ENCODE assay signal across 1 cellular context in genomic region chr2:87465730-87466129, GRCh38.
TF ChIP-seq lines count a peak whose summit lies in the region.

No MANE protein-coding gene starts in this region.

TF ChIP-seq in HepG2, 621 proteins besides CTCF, POLR2A, EP300 and RAD21:
- 0 out of 2 replicates have a peak, but pooled peaks have one; percentile 37 for TF ChIP-seq BCL6 (CRISPR knock-in tag; IDR thresholded peaks at IDR 0.05)
- peak; percentile 81 for TF ChIP-seq NR2F6 (IDR thresholded peaks at IDR 0.05)
- TF ChIP-seq NR2F6 (CRISPR knock-in tag; IDR thresholded peaks at IDR 0.05) = peak; percentile 90
- 0 out of 2 replicates have a peak, but pooled peaks have one; percentile 44 for TF ChIP-seq RXRB (CRISPR knock-in tag; IDR thresholded peaks at IDR 0.05; ENCODE audit: borderline replicate concordance)
- peak; percentile 47 for TF ChIP-seq HNF4A (CRISPR knock-in tag; IDR thresholded peaks at IDR 0.05)
- TF ChIP-seq SAP130 (CRISPR knock-in tag; IDR thresholded peaks at IDR 0.05; ENCODE audit: low read depth) = peak; percentile 18; the same call in 1 of the 2 replicates
- peak in 1 of 2 experiments; percentile 44; a peak in 1 of 4 replicates for TF ChIP-seq NR2F1 (CRISPR knock-in tag; IDR thresholded peaks at IDR 0.05)
- TF ChIP-seq RXRA (CRISPR knock-in tag; IDR thresholded peaks at IDR 0.05) = peak; percentile 77; the same call in 1 of the 2 replicates
- peak; percentile 80 for TF ChIP-seq CEBPG (CRISPR knock-in tag; IDR thresholded peaks at IDR 0.05)
- TF ChIP-seq RARA (CRISPR knock-in tag; IDR thresholded peaks at IDR 0.05) = peak; percentile 94
- 0 out of 2 replicates have a peak, but pooled peaks have one; percentile 16 for TF ChIP-seq NCOA2 (CRISPR knock-in tag; IDR thresholded peaks at IDR 0.05)
